In the genomic region with DNA sequence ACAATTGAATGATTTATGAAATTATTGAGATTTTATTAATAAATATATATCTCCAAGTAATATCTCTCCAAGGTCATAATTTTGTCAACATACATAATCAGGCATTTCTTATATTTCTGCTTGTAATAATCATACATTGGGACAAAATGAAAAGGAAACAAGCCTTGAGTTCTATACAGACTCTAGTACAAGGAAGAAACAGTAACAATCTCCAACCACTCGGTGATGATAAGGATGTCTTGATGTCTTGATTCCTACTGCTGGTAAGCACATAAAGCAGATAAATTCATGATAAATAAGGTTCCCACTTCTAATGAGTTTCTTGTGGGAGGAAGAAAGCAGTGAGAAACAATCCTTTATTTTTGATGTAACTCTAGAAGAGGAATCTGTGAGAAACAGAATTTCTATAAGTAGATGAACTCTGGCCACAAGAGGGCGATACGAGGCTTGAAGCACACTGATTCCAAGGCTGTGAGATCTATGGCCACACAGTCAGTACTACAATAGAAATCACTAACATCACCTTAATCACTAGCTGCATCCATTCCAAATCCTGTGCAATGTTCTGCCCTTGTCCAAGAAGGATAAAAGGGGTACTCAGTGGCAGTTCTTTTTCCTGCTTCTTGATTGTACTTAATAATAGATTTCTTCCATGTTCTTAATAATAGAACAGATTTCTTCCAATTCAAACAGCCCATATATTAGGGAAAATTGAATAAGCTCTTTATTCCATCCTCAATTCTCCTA, we compare ENCODE assay signal across 8 cellular contexts. TPM values are rescaled to one million over a fixed set of nuclear protein-coding genes. Genes with fewer than 3 reads are reported as not detected.
DNase-seq lines count a peak whose midpoint lies in the region; ATAC-seq, FAIRE-seq and TF ChIP-seq lines count a peak whose summit lies in the region.

No MANE protein-coding gene starts in this region.

- H2AFZ ChIP-seq in keratinocyte (ENCODE audit: control insufficient read depth, low read length) = no peak overlapping the region

- no peaks in the 10 kb centered on the region for H3K9me1 ChIP-seq in keratinocyte (ENCODE audit: control insufficient read depth, extremely low read depth, insufficient read depth, low read length)

- no peak overlapping the region for H3K4me2 ChIP-seq in keratinocyte (ENCODE audit: control insufficient read depth, extremely low read depth, insufficient read depth, low read depth, low read length)

- H3K9me3 ChIP-seq in keratinocyte (ENCODE audit: control insufficient read depth, low read depth, low read length) = peaks cover 1% of the 10 kb centered on the region

- H3K79me2 ChIP-seq in keratinocyte (ENCODE audit: control insufficient read depth, insufficient read depth, low read length) = no peaks in the 10 kb centered on the region

- no peaks in the 10 kb centered on the region for H3K4me1 ChIP-seq in keratinocyte (ENCODE audit: control insufficient read depth, extremely low read depth, insufficient read depth, low read length)

- no peaks in the 10 kb centered on the region; the same call in 1 of the 2 replicates for H3K27me3 Mint-ChIP-seq in WTC11 (ENCODE audit: low read depth)

- DNase-seq in DMS79 (lab: John Stamatoyannopoulos, UW) (peak; percentile 39), NCI-H2227 treated with DMSO at 0.1 percent for 48 hours (lab: John Stamatoyannopoulos, UW) (peak; percentile 64), WTC11 (ENCODE audit: low spot score) (peak; percentile 74), cardiac fibroblast (ENCODE audit: low read depth in 2 of 2) (peak; percentile 88 to 89), keratinocyte (ENCODE audit: low read depth, low spot score) (peak; percentile 23)
- peak; percentile 55 to 76 for DNase-seq in stimulated activated CD4-positive, alpha-beta T cell treated with anti-CD3 and anti-CD28 coated beads, Interleukin-1b, Interleukin-23, amount 100 ng/mL, for 4 hours (ENCODE audit: low read depth in 2 of 2)

- H3K4me1 Mint-ChIP-seq in WTC11 = no peaks in the 10 kb centered on the region

- no peak overlapping the region for H3K27ac Mint-ChIP-seq in WTC11

- peak; percentile 60 for TF ChIP-seq CTCF in WTC11 (IDR thresholded peaks at IDR 0.05)
- peak; percentile 63 for TF ChIP-seq CTCF in cardiac fibroblast (IDR thresholded peaks at IDR 0.05; ENCODE audit: low read depth, low read length)
- peak; percentile 63 to 79 (median 67) for TF ChIP-seq CTCF in keratinocyte (optimal IDR thresholded peaks at IDR 0.05 in 1 of 3, IDR thresholded peaks at IDR 0.05 in 1 of 3, conservative IDR thresholded peaks at IDR 0.05 in 1 of 3; ENCODE audit: extremely low read depth in 1 of 3, insufficient read depth in 2 of 3, low read length in 3 of 3)

- no peaks in the 10 kb centered on the region for H4K20me1 ChIP-seq in keratinocyte (ENCODE audit: control insufficient read depth, extremely low read depth, insufficient read depth, low read length)

- FAIRE-seq in keratinocyte (lab: Jason Lieb, UNC) = peak; percentile 88

- H3K9ac ChIP-seq in keratinocyte (ENCODE audit: control insufficient read depth, extremely low read depth, insufficient read depth, low read length) = no peak overlapping the region

- no peak overlapping the region for H3K4me3 ChIP-seq in cardiac fibroblast (replicated peaks in 1 of 2; ENCODE audit: low read depth in 2 of 2, low read length in 2 of 2)
- no peak overlapping the region for H3K4me3 ChIP-seq in keratinocyte (ENCODE audit: control insufficient read depth in 2 of 3, extremely low read depth in 1 of 3, insufficient read depth in 2 of 3, low read depth in 1 of 3, low read length in 3 of 3)

- H3K36me3 Mint-ChIP-seq in WTC11 = peaks cover 27% of the 10 kb centered on the region

- CTCF ChIA-PET in WTC11 (lab: Charles Lee) = interaction anchor here (0.6 to 2.3 kb wide), 21 partner anchors 14 to 498 kb away, joined by 3 to 39 read pairs (median 4); no protein-coding TSS in a partner anchor

- H3K27ac ChIP-seq in keratinocyte (ENCODE audit: control insufficient read depth, insufficient read depth, low read length) = no peak overlapping the region

- POLR2A ChIA-PET in WTC11 (lab: Charles Lee) = interaction anchor here (0.6 kb wide), 1 partner anchor 280 kb away, joined by 3 read pairs; no protein-coding TSS in a partner anchor

- H3K36me3 ChIP-seq in keratinocyte (ENCODE audit: control insufficient read depth in 2 of 2, extremely low read depth in 1 of 2, insufficient read depth in 2 of 2, low read length in 2 of 2) = no peaks in the 10 kb centered on the region

- dilution Hi-C loops in keratinocyte (cut with MboI; ENCODE audit: extremely low pct_ligation_motif_present, low sequenced_read_pairs) = no loop called here

- peak; percentile 54 for ATAC-seq in HG03066 (IDR thresholded peaks at IDR 0.05; ENCODE audit: low read depth, unreplicated experiment)
- ATAC-seq in WTC11 = peak; percentile 82
- no peak for ATAC-seq in GM21825 (IDR thresholded peaks at IDR 0.05; ENCODE audit: unreplicated experiment)

- no peaks in the 10 kb centered on the region for H3K27me3 ChIP-seq in keratinocyte (ENCODE audit: control insufficient read depth, extremely low read depth, insufficient read depth, low read length)

- no peak overlapping the region for H3K4me3 Mint-ChIP-seq in WTC11

- peaks cover 30% of the 10 kb centered on the region for H3K9me3 Mint-ChIP-seq in WTC11

TF ChIP-seq in WTC11, 78 proteins besides CTCF, POLR2A, EP300 and RAD21:
- TF ChIP-seq ZNF219 (CRISPR knock-in tag; IDR thresholded peaks at IDR 0.05; ENCODE audit: borderline replicate concordance) (no peak), ZNF396 (CRISPR knock-in tag; IDR thresholded peaks at IDR 0.05; ENCODE audit: borderline replicate concordance) (no peak), SMAD4 (CRISPR knock-in tag; IDR thresholded peaks at IDR 0.05) (no peak), SOX15 (CRISPR knock-in tag; IDR thresholded peaks at IDR 0.05) (no peak), CREM (CRISPR knock-in tag; IDR thresholded peaks at IDR 0.05) (no peak), NR3C1 (CRISPR knock-in tag; conservative IDR thresholded peaks at IDR 0.05; ENCODE audit: low read depth) (no peak), ZNF416 (CRISPR knock-in tag; IDR thresholded peaks at IDR 0.05) (no peak)
- TF ChIP-seq, protein P1, sequence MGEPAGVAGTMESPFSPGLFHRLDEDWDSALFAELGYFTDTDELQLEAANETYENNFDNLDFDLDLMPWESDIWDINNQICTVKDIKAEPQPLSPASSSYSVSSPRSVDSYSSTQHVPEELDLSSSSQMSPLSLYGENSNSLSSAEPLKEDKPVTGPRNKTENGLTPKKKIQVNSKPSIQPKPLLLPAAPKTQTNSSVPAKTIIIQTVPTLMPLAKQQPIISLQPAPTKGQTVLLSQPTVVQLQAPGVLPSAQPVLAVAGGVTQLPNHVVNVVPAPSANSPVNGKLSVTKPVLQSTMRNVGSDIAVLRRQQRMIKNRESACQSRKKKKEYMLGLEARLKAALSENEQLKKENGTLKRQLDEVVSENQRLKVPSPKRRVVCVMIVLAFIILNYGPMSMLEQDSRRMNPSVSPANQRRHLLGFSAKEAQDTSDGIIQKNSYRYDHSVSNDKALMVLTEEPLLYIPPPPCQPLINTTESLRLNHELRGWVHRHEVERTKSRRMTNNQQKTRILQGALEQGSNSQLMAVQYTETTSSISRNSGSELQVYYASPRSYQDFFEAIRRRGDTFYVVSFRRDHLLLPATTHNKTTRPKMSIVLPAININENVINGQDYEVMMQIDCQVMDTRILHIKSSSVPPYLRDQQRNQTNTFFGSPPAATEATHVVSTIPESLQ (CRISPR knock-in tag; IDR thresholded peaks at IDR 0.05) = no peak
- TF ChIP-seq, protein P2, sequence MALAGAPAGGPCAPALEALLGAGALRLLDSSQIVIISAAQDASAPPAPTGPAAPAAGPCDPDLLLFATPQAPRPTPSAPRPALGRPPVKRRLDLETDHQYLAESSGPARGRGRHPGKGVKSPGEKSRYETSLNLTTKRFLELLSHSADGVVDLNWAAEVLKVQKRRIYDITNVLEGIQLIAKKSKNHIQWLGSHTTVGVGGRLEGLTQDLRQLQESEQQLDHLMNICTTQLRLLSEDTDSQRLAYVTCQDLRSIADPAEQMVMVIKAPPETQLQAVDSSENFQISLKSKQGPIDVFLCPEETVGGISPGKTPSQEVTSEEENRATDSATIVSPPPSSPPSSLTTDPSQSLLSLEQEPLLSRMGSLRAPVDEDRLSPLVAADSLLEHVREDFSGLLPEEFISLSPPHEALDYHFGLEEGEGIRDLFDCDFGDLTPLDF (CRISPR knock-in tag; IDR thresholded peaks at IDR 0.05) = no peak
- TF ChIP-seq, protein P3, sequence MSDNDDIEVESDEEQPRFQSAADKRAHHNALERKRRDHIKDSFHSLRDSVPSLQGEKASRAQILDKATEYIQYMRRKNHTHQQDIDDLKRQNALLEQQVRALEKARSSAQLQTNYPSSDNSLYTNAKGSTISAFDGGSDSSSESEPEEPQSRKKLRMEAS (CRISPR knock-in tag; IDR thresholded peaks at IDR 0.05) = no peak
- TF ChIP-seq, protein P4, sequence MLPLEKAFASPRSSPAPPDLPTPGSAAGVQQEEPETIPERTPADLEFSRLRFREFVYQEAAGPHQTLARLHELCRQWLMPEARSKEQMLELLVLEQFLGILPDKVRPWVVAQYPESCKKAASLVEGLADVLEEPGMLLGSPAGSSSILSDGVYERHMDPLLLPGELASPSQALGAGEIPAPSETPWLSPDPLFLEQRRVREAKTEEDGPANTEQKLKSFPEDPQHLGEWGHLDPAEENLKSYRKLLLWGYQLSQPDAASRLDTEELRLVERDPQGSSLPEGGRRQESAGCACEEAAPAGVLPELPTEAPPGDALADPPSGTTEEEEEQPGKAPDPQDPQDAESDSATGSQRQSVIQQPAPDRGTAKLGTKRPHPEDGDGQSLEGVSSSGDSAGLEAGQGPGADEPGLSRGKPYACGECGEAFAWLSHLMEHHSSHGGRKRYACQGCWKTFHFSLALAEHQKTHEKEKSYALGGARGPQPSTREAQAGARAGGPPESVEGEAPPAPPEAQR (CRISPR knock-in tag; IDR thresholded peaks at IDR 0.05) = no peak

RNA-seq across cellular contexts. Expression of a gene that starts 41.4 kb away (rescaled TPM):
- 23.6 to 25.5 TPM (median 24.2 TPM) in 3 replicates for total RNA-seq in WTC11 (2021)
- polyA plus RNA-seq in keratinocyte = 1.3 to 2.0 TPM (median 1.5 TPM) in 3 replicates
- polyA plus RNA-seq in keratinocyte (2011; ENCODE audit: low read depth) = 1.1 TPM
- polyA plus RNA-seq in keratinocyte (2011; cell fraction: cytosol; rRNA removed) = 0.95 and 2.2 TPM in 2 replicates
- polyA plus RNA-seq in keratinocyte (2011; cell fraction: nucleus; rRNA removed) = 2.3 and 3.0 TPM in 2 replicates
- polyA plus RNA-seq in keratinocyte (2012; ENCODE audit: low replicate concordance) = 0.85 and 3.3 TPM in 2 replicates
- 3.0 to 7.3 TPM (median 4.6 TPM) in 3 replicates for polyA minus RNA-seq in keratinocyte
- polyA minus RNA-seq in keratinocyte (2011; cell fraction: cytosol; rRNA and poly(A)+ RNA removed) = 4.8 TPM
- polyA minus RNA-seq in keratinocyte (2011; cell fraction: nucleus; rRNA and poly(A)+ RNA removed) = 2.6 and 4.2 TPM in 2 replicates

Comparison
In these comparisons a context has a peak if more than half of its experiments do, and no peak if none do; other contexts are left out.
1. DNase-seq: peak in every context shown above with its lines; median percentile 88 in cardiac fibroblast; 74 in WTC11; 66 in stimulated activated CD4-positive, alpha-beta T cell treated with anti-CD3 and anti-CD28 coated beads, Interleukin-1b, Interleukin-23, amount 100 ng/mL, for 4 hours; 64 in NCI-H2227 treated with DMSO at 0.1 percent for 48 hours; 39 in DMS79; 23 in keratinocyte.